Comparison of ENCODE assay signal across 10 cellular contexts in genomic region chr5:125835293-125836172, GRCh38.
A peak's percentile ranks its signal among the peaks of the same experiment; 100 is the strongest.
DNase-seq lines count a peak whose midpoint lies in the region; ATAC-seq and TF ChIP-seq lines count a peak whose summit lies in the region.
"Had no signal": no experiment of that assay in that cellular context is flagged by ENCODE, and none has a peak within 500 bp of the region (broad histone marks: within the 10 kb centered on the region; RNA-seq: fewer than 3 reads in every experiment).

No MANE protein-coding gene starts in this region.

- TF ChIP-seq CTCF in WTC11 (IDR thresholded peaks at IDR 0.05) = peak; percentile 44
- peak; percentile 75 to 82 for TF ChIP-seq CTCF in right atrium auricular region (IDR thresholded peaks at IDR 0.05)
- peak; percentile 32 to 65 (median 58) for TF ChIP-seq CTCF in gastrocnemius medialis (IDR thresholded peaks at IDR 0.05 in 4 of 5, conservative IDR thresholded peaks at IDR 0.05 in 1 of 5)

- H3K4me3 Mint-ChIP-seq in WTC11 = peak overlapping the region; percentile 8; the same call in 1 of the 2 replicates
- H3K4me3 Mint-ChIP-seq: CD4-positive, CD25-positive, alpha-beta regulatory T cell; stimulated activated naive CD8-positive, alpha-beta T cell treated with anti-CD3 and anti-CD28 coated beads, Interleukin-15, Interleukin-2, amounts not matched to agents 100 ng/mL and 50 ng/mL, for 24 hours had no signal

- peaks cover 3% of the 10 kb centered on the region for H3K36me3 Mint-ChIP-seq in WTC11
- H3K36me3 Mint-ChIP-seq: CD4-positive, CD25-positive, alpha-beta regulatory T cell had no signal

- POLR2A ChIA-PET in WTC11 (lab: Charles Lee) = interaction anchor here (0.7 kb wide), 2 partner anchors 286 to 414 kb away, joined by 3 read pairs; no protein-coding TSS in a partner anchor

- peaks cover 10% of the 10 kb centered on the region for H3K9me3 Mint-ChIP-seq in WTC11

- peak; percentile 79 for ATAC-seq in HG03103 (IDR thresholded peaks at IDR 0.05; ENCODE audit: low read depth, unreplicated experiment)
- ATAC-seq in WTC11 = peak; percentile 95
- peak; percentile 36 to 51 for ATAC-seq in gastrocnemius medialis
- no peak for ATAC-seq in GM19467 (IDR thresholded peaks at IDR 0.05; ENCODE audit: unreplicated experiment)

- CTCF ChIA-PET in WTC11 (lab: Charles Lee) = interaction anchor here (0.5 to 1.6 kb wide), 35 partner anchors 11 to 1814 kb away, joined by 3 to 9 read pairs (median 3); no protein-coding TSS in a partner anchor

- H3K27ac ChIP-seq in right atrium auricular region = no peak overlapping the region
- H3K27ac ChIP-seq in gastrocnemius medialis = no peak overlapping the region

- H3K27me3 Mint-ChIP-seq in WTC11 (ENCODE audit: low read depth) = no peaks in the 10 kb centered on the region
- H3K27me3 Mint-ChIP-seq: CD4-positive, CD25-positive, alpha-beta regulatory T cell; stimulated activated naive CD8-positive, alpha-beta T cell treated with anti-CD3 and anti-CD28 coated beads, Interleukin-15, Interleukin-2, amounts not matched to agents 100 ng/mL and 50 ng/mL, for 24 hours had no signal

- peak overlapping the region; percentile 55; the same call in 1 of the 2 replicates for H3K27ac Mint-ChIP-seq in WTC11
- H3K27ac Mint-ChIP-seq: CD4-positive, CD25-positive, alpha-beta regulatory T cell; stimulated activated naive CD8-positive, alpha-beta T cell treated with anti-CD3 and anti-CD28 coated beads, Interleukin-15, Interleukin-2, amounts not matched to agents 100 ng/mL and 50 ng/mL, for 24 hours had no signal

- H3K36me3 ChIP-seq in right atrium auricular region (no peaks in the 10 kb centered on the region), gastrocnemius medialis (no peaks in the 10 kb centered on the region)

- H3K4me3 ChIP-seq in right atrium auricular region (no peak overlapping the region), gastrocnemius medialis (peak overlapping the region in 1 of 4 donors; percentile 24)

- in situ Hi-C loops in gastrocnemius medialis (cut with MboI; ENCODE audit: low sequenced_read_pairs in 4 of 4) = no loop called here

- TF ChIP-seq POLR2A in gastrocnemius medialis (IDR thresholded peaks at IDR 0.05) = no peak

- DNase-seq in NCI-H2081 (lab: John Stamatoyannopoulos, UW) (peak; percentile 6 to 7), NCI-H2081 treated with DMSO at 0.1 percent for 48 hours (lab: John Stamatoyannopoulos, UW) (no peak), WTC11 (ENCODE audit: low spot score) (peak; percentile 62), right atrium auricular region (ENCODE audit: low spot score) (no peak), gastrocnemius medialis (peak in 1 of 2 donors; percentile 15)
- DNase-seq in stimulated activated naive CD4-positive, alpha-beta T cell (lab: John Stamatoyannopoulos, UW) = no peak
- DNase-seq: CD4-positive, CD25-positive, alpha-beta regulatory T cell had no signal

- H3K4me1 Mint-ChIP-seq in WTC11 = peaks cover 35% of the 10 kb centered on the region
- H3K4me1 Mint-ChIP-seq: CD4-positive, CD25-positive, alpha-beta regulatory T cell had no signal

- H3K4me1 ChIP-seq in right atrium auricular region = peaks cover 0 to 8% of the 10 kb centered on the region in 2 donors
- H3K4me1 ChIP-seq in gastrocnemius medialis = no peaks in the 10 kb centered on the region

- H3K27me3 ChIP-seq in right atrium auricular region = no peaks in the 10 kb centered on the region
- no peaks in the 10 kb centered on the region for H3K27me3 ChIP-seq in gastrocnemius medialis

- intact Hi-C loops in gastrocnemius medialis (cut with DNase I; ENCODE audit: low total_unique reads) = no loop called here

- H3K9me3 ChIP-seq in right atrium auricular region (no peaks in the 10 kb centered on the region), gastrocnemius medialis (no peaks in the 10 kb centered on the region)

TF ChIP-seq in WTC11, 78 proteins besides CTCF, POLR2A, EP300 and RAD21:
- no peak for TF ChIP-seq ZNF121 (CRISPR knock-in tag; IDR thresholded peaks at IDR 0.05)
- no peak for TF ChIP-seq ZNF416 (CRISPR knock-in tag; IDR thresholded peaks at IDR 0.05)
TF ChIP-seq in WTC11: peak in this region for 0.

Comparison
In these comparisons a context has a peak if more than half of its experiments do, and no peak if none do; other contexts are left out.
1. DNase-seq: peak in NCI-H2081 (2 of 2) and WTC11 (single experiment); none in NCI-H2081 treated with DMSO at 0.1 percent for 48 hours (single experiment), right atrium auricular region (single experiment) and stimulated activated naive CD4-positive, alpha-beta T cell (0 of 6).
2. Peak in every context shown above with its lines, with median percentiles within 50 percentile points of each other: CTCF ChIP-seq.